8 cellular contexts compared by ENCODE assay signal in the genomic region with DNA sequence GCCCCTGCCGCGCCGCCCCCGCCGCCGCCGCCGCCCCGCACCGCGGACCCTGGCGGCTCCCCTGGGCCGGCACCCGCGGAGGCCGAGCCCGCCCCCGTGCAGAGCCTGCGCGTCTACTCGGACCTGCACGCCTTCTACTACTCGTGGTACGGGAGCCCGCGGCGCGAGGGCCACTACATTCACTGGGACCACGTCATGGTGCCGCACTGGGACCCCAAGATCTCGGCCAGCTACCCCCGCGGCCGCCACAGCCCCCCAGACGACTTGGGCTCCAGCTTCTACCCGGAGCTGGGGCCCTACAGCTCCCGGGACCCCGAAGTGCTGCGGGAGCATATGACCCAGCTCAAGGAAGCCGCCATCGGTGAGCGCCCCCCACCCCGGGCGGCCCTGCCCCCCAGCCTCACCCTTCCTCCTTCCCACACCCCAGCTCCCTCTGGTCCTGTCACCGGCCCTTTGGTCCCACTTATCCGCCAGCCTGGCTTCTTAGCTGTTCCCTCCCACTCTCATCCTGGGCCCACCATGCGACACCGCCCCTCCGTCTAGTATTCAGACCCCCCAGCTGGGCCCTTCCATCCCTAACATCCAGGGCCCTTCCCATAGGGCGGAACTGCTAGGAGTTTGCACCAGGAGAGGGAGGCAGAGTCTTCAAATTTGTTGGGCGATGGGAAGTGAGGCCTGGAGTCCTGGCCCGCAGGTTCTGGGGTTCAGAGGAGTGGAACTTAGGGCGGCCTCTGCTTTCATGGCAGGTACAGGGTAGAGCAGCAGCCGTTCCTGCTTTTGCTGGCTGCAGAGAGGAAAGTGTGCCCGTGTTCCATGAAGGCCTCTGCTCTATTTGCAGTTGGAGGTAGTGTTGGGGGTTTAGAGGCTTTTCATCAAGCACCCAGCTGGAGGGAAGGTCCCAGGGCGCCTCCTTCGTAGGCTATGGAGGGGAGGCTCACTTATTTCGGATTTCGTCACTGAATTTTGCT. TPM values are rescaled to one million over a fixed set of nuclear protein-coding genes. Genes with fewer than 3 reads are reported as not detected.
DNase-seq lines count a peak whose midpoint lies in the region; ATAC-seq, FAIRE-seq and TF ChIP-seq lines count a peak whose summit lies in the region.

No MANE protein-coding gene starts in this region.

- TF ChIP-seq EP300 in H1 (IDR thresholded peaks at IDR 0.05; ENCODE audit: borderline replicate concordance in 1 of 2, low read depth in 2 of 2, low read length in 2 of 2) = no peak

- H3K79me2 ChIP-seq in H1 (ENCODE audit: control insufficient read depth in 1 of 2, insufficient read depth in 2 of 2, low read length in 2 of 2) = no peaks in the 10 kb centered on the region

- FAIRE-seq in GM19239 (lab: Jason Lieb, UNC) = no peak
- no peak for FAIRE-seq in H1 (lab: Jason Lieb, UNC)

- peaks cover 0 to 7% of the 10 kb centered on the region in 2 experiments for H4K20me1 ChIP-seq in H1 (replicated peaks in 1 of 2; ENCODE audit: control insufficient read depth in 1 of 2, insufficient read depth in 2 of 2, low read length in 2 of 2)

- H3K36me3 ChIP-seq in BJ (ENCODE audit: control insufficient read depth, insufficient read depth, low read length) = no peaks in the 10 kb centered on the region; the same call in 1 of the 2 replicates
- H3K36me3 ChIP-seq in H1 (ENCODE audit: control insufficient read depth in 2 of 4, insufficient read depth in 4 of 4, low read length in 3 of 4) = no peaks in the 10 kb centered on the region

- H3K79me1 ChIP-seq in H1 (ENCODE audit: low read depth, low read length) = no peaks in the 10 kb centered on the region

- H3K4me1 ChIP-seq in H1 (replicated peaks in 1 of 4; ENCODE audit: control insufficient read depth in 3 of 4, insufficient read depth in 4 of 4, low read length in 3 of 4) = peaks cover 0 to 7% (median 5%) of the 10 kb centered on the region in 4 experiments; a peak in 6 of 7 replicates

- H3K4ac ChIP-seq in H1 (replicated peaks; ENCODE audit: insufficient read length, low read depth, low read length) = no peak overlapping the region

- H2AK5ac ChIP-seq in H1 (ENCODE audit: low read depth, low read length) = no peak overlapping the region

- ATAC-seq in HG03571 (IDR thresholded peaks at IDR 0.05; ENCODE audit: unreplicated experiment) = no peak

- TF ChIP-seq POLR2A in H1 (IDR thresholded peaks at IDR 0.05; ENCODE audit: control extremely low read depth in 1 of 2, low read depth in 2 of 2, low read length in 2 of 2) = no peak

- no peak overlapping the region for H4K91ac ChIP-seq in H1 (replicated peaks; ENCODE audit: insufficient read length, low read length)

- POLR2A ChIA-PET in BJ (lab: Charles Lee) (no interaction called here), H1 (lab: Charles Lee; ENCODE audit: partially characterized antibody) (interaction anchor here (0.5 to 1.9 kb wide), 7 partner anchors 9 to 110 kb away, joined by 3 to 24 read pairs (median 4); partner anchors contain the start of genes C1orf122, EPHA10, MTF1 and YRDC), HEK293T (lab: Yijun Ruan, JAX) (interaction anchor here (0.6 to 3.3 kb wide), 5 partner anchors 12 to 104 kb away, joined by 3 to 32 read pairs (median 4); partner anchors contain the start of genes C1orf122, MTF1 and YRDC)

- no peak overlapping the region; the same call in 1 of the 2 replicates for H4K8ac ChIP-seq in H1 (ENCODE audit: extremely low read depth, insufficient read depth, low read length)

- H3K4me3 Mint-ChIP-seq in progenitor cell of endocrine pancreas (ENCODE audit: low read depth) = peak overlapping the region; percentile 74

- no peak overlapping the region for H3K56ac ChIP-seq in H1 (replicated peaks; ENCODE audit: insufficient read length, low read depth, low read length)

- peaks cover 8% of the 10 kb centered on the region for H3K23me2 ChIP-seq in H1 (ENCODE audit: low read depth, low read length)

- CTCF ChIA-PET in BJ (lab: Yijun Ruan, JAX) = no interaction called here
- CTCF ChIA-PET in H1 (lab: Charles Lee; ENCODE audit: partially characterized antibody) = interaction anchor here (0.7 to 1.1 kb wide), 2 partner anchors 29 to 65 kb away, joined by 3 to 5 read pairs; partner anchors contain the start of gene MTF1
- CTCF ChIA-PET in HEK293T (lab: Yijun Ruan, JAX) = no interaction called here

- H2BK12ac ChIP-seq in H1 (ENCODE audit: low read depth, low read length) = no peak overlapping the region

- no peak overlapping the region for H4K5ac ChIP-seq in H1 (ENCODE audit: insufficient read length, low read depth, low read length)

- no peak overlapping the region for H2BK15ac ChIP-seq in H1 (ENCODE audit: low read length)

- no peak overlapping the region for H2BK120ac ChIP-seq in H1 (replicated peaks; ENCODE audit: low read depth, low read length)

- peak; percentile 33 to 50 for TF ChIP-seq RAD21 in H1 (IDR thresholded peaks at IDR 0.05 in 1 of 2, conservative IDR thresholded peaks at IDR 0.05 in 1 of 2; ENCODE audit: low read depth in 2 of 2, low read length in 2 of 2)

- H3K4me3 ChIP-seq in BJ (ENCODE audit: low read depth, low read length) = peak overlapping the region; percentile 50
- peak overlapping the region; percentile 43 to 79 (median 68) for H3K4me3 ChIP-seq in H1 (ENCODE audit: extremely low read depth in 1 of 4, insufficient read depth in 2 of 4, low read depth in 3 of 4, low read length in 4 of 4)

- H3K27ac ChIP-seq in H1 (ENCODE audit: low read depth, low read length) = no peak overlapping the region

- WGBS in H1 (ENCODE audit: extremely low coverage in 1 of 2, insufficient coverage in 1 of 2, insufficient read length in 1 of 2, insufficient replicate concordance in 2 of 2, low coverage in 1 of 2, low lambda C conversion rate in 2 of 2, missing lambda C conversion rate in 1 of 2), 2 experiments = 23% methylated on average over 34 of the region's 59 CpGs; no CpG with 5 or more reads in 1 of the 2 experiments

- no peak overlapping the region for H3K14ac ChIP-seq in H1 (ENCODE audit: insufficient read length)

- no peak overlapping the region for H3K23ac ChIP-seq in H1 (ENCODE audit: insufficient read length)

- peaks cover 6% of the 10 kb centered on the region for H3K36me3 Mint-ChIP-seq in progenitor cell of endocrine pancreas (ENCODE audit: insufficient read depth)

- no peak for DNase-seq in BJ (ENCODE audit: low read depth)
- DNase-seq in GM19239 (ENCODE audit: insufficient read length, low spot score) = peak; percentile 43
- DNase-seq in NCI-H526 (lab: John Stamatoyannopoulos, UW) = peak; percentile 61 to 74
- peak in 1 of 2 experiments; percentile 55 for DNase-seq in H1 (ENCODE audit: low read depth in 1 of 2, low spot score in 2 of 2)
- DNase-seq in progenitor cell of endocrine pancreas (ENCODE audit: low spot score, unreplicated experiment) = no peak
- DNase-seq in HEK293T (ENCODE audit: extremely low spot score) = no peak
- no peak for DNase-seq in cortex of kidney (lab: John Stamatoyannopoulos, UW)

- no peaks in the 10 kb centered on the region for H3K9me3 Mint-ChIP-seq in progenitor cell of endocrine pancreas (ENCODE audit: low read depth)

- no peak overlapping the region for H2AFZ ChIP-seq in H1 (ENCODE audit: low read length)

- no peak overlapping the region for H2BK20ac ChIP-seq in H1 (ENCODE audit: low read length)

- peak overlapping the region in 1 of 4 experiments; percentile 2; a peak in 1 of 7 replicates for H3K9ac ChIP-seq in H1 (replicated peaks in 1 of 4; ENCODE audit: extremely low read depth in 1 of 4, low read depth in 3 of 4, low read length in 3 of 4)

- TF ChIP-seq CTCF in BJ (IDR thresholded peaks at IDR 0.05; ENCODE audit: insufficient read depth, low read depth, low read length) (no peak), H1 (IDR thresholded peaks at IDR 0.05; ENCODE audit: control extremely low read depth in 1 of 3, insufficient read depth in 1 of 3, low read depth in 1 of 3, low read length in 3 of 3) (peak in 1 of 3 experiments; percentile 14; a peak in 1 of 4 replicates), progenitor cell of endocrine pancreas (IDR thresholded peaks at IDR 0.05; ENCODE audit: unreplicated experiment) (no peak)

- H3K27ac Mint-ChIP-seq in progenitor cell of endocrine pancreas = peak overlapping the region; percentile 84

- H3K9me3 ChIP-seq in H1 (ENCODE audit: insufficient read depth in 2 of 2, low read depth in 1 of 2, low read length in 1 of 2) = no peaks in the 10 kb centered on the region

- no peak overlapping the region; the same call in 1 of the 2 replicates for H3K18ac ChIP-seq in H1 (ENCODE audit: extremely low read depth, low read length)

- H3K4me1 Mint-ChIP-seq in progenitor cell of endocrine pancreas (ENCODE audit: low read depth) = peaks cover 17% of the 10 kb centered on the region

- H3K27me3 ChIP-seq in BJ (ENCODE audit: control insufficient read depth, insufficient read depth, low read length) (peaks cover 12% of the 10 kb centered on the region), H1 (replicated peaks in 1 of 4; ENCODE audit: control insufficient read depth in 3 of 4, extremely low read depth in 1 of 4, insufficient read depth in 3 of 4, low read length in 3 of 4) (peaks cover 10 to 38% (median 31%) of the 10 kb centered on the region in 4 experiments)

- peak overlapping the region; percentile 79 to 80 for H3K4me2 ChIP-seq in H1 (ENCODE audit: insufficient read depth in 1 of 2, low read depth in 2 of 2, low read length in 2 of 2)

- H3K27me3 Mint-ChIP-seq in progenitor cell of endocrine pancreas = peaks cover 3% of the 10 kb centered on the region

- H2BK5ac ChIP-seq in H1 (ENCODE audit: low read depth, low read length) = no peak overlapping the region

RNA-seq across cellular contexts. Expression of gene MANEAL, which starts 1.0 kb away (rescaled TPM):
- polyA plus RNA-seq in BJ (2011; rRNA removed) (2.5 and 4.0 TPM in 2 replicates), H1 (2011; rRNA removed) (7.1 and 7.2 TPM in 2 replicates)
- polyA minus RNA-seq in BJ (2011; rRNA and poly(A)+ RNA removed) = 1.2 and 2.8 TPM in 2 replicates
- total RNA-seq in H1 (2021; fragmentation: NEBNext Ultra II Directional; extraction: Animal tissue kit (Norgen Biotek cat#: 25700)) = 4.2 and 4.8 TPM in 2 replicates
- 4.3 TPM for polyA plus RNA-seq in H1 (2011; cell fraction: cytosol; rRNA removed)
- polyA plus RNA-seq in H1 (2011; cell fraction: nucleus; rRNA removed) = 5.5 TPM
- polyA plus RNA-seq in H1 (2012, experiment 1 of 2) = 5.1 to 7.3 TPM (median 6.2 TPM) in 4 replicates
- 7.3 TPM for polyA plus RNA-seq in H1 (2012, experiment 2 of 2)
- 6.3 TPM for polyA plus RNA-seq in H1 (2013, experiment 1 of 2)
- polyA plus RNA-seq in H1 (2013, experiment 2 of 2) = 6.6 TPM
- polyA minus RNA-seq in H1 (2011; rRNA and poly(A)+ RNA removed) = 3.7 and 5.7 TPM in 2 replicates
- 2.4 TPM for polyA minus RNA-seq in H1 (2011; cell fraction: cytosol; rRNA and poly(A)+ RNA removed)
- 4.2 TPM for polyA minus RNA-seq in H1 (2011; cell fraction: nucleus; rRNA and poly(A)+ RNA removed)
- total RNA-seq in progenitor cell of endocrine pancreas = 23.2 and 23.8 TPM in 2 replicates

RNA-seq across cellular contexts. Expression of gene C1orf122, which starts 12.9 kb away (rescaled TPM):
- polyA plus RNA-seq in BJ (2011; rRNA removed) (30.9 and 34.1 TPM in 2 replicates), H1 (2011; rRNA removed) (32.1 and 45.4 TPM in 2 replicates)
- polyA minus RNA-seq in BJ (2011; rRNA and poly(A)+ RNA removed) = 7.1 and 13.7 TPM in 2 replicates
- 36.9 and 42.4 TPM in 2 replicates for total RNA-seq in H1 (2021; fragmentation: NEBNext Ultra II Directional; extraction: Animal tissue kit (Norgen Biotek cat#: 25700))
- 34.5 TPM for polyA plus RNA-seq in H1 (2011; cell fraction: cytosol; rRNA removed)
- polyA plus RNA-seq in H1 (2011; cell fraction: nucleus; rRNA removed) = 33.9 TPM
- polyA plus RNA-seq in H1 (2012, experiment 1 of 2) = 11.0 to 23.8 TPM (median 22.6 TPM) in 4 replicates
- polyA plus RNA-seq in H1 (2012, experiment 2 of 2) = 26.8 TPM
- 32.6 TPM for polyA plus RNA-seq in H1 (2013, experiment 1 of 2)
- polyA plus RNA-seq in H1 (2013, experiment 2 of 2) = 33.6 TPM
- polyA minus RNA-seq in H1 (2011; rRNA and poly(A)+ RNA removed) = 6.8 and 7.2 TPM in 2 replicates
- polyA minus RNA-seq in H1 (2011; cell fraction: cytosol; rRNA and poly(A)+ RNA removed) = 13.1 TPM
- polyA minus RNA-seq in H1 (2011; cell fraction: nucleus; rRNA and poly(A)+ RNA removed) = 12.2 TPM
- 43.6 and 43.9 TPM in 2 replicates for total RNA-seq in progenitor cell of endocrine pancreas

RNA-seq across cellular contexts. Expression of gene YRDC, which starts 13.4 kb away (rescaled TPM):
- polyA plus RNA-seq in BJ (2011; rRNA removed) = 15.1 and 19.8 TPM in 2 replicates
- polyA minus RNA-seq in BJ (2011; rRNA and poly(A)+ RNA removed) = 4.5 and 8.2 TPM in 2 replicates
- total RNA-seq in H1 (2021; fragmentation: NEBNext Ultra II Directional; extraction: Animal tissue kit (Norgen Biotek cat#: 25700)) = 21.6 and 23.1 TPM in 2 replicates
- polyA plus RNA-seq in H1 (2011; rRNA removed) = 20.6 and 21.1 TPM in 2 replicates
- 22.9 TPM for polyA plus RNA-seq in H1 (2011; cell fraction: cytosol; rRNA removed)
- polyA plus RNA-seq in H1 (2011; cell fraction: nucleus; rRNA removed) = 15.9 TPM
- polyA plus RNA-seq in H1 (2012, experiment 1 of 2) = 19.6 to 21.5 TPM (median 20.8 TPM) in 4 replicates
- 27.9 TPM for polyA plus RNA-seq in H1 (2012, experiment 2 of 2)
- 16.3 TPM for polyA plus RNA-seq in H1 (2013, experiment 1 of 2)
- polyA plus RNA-seq in H1 (2013, experiment 2 of 2) = 15.5 TPM
- 16.5 and 19.8 TPM in 2 replicates for polyA minus RNA-seq in H1 (2011; rRNA and poly(A)+ RNA removed)
- 13.6 TPM for polyA minus RNA-seq in H1 (2011; cell fraction: cytosol; rRNA and poly(A)+ RNA removed)
- 12.0 TPM for polyA minus RNA-seq in H1 (2011; cell fraction: nucleus; rRNA and poly(A)+ RNA removed)
- total RNA-seq in progenitor cell of endocrine pancreas = 14.0 and 15.0 TPM in 2 replicates

RNA-seq across cellular contexts. Expression of gene EPHA10, which starts 29.7 kb away (rescaled TPM):
- polyA plus RNA-seq in BJ (2011; rRNA removed) (0.04 TPM in 1 of 2 replicates, not detected in the other), H1 (2011; rRNA removed) (0.54 and 1.2 TPM in 2 replicates)
- not detected in 2 replicates for polyA minus RNA-seq in BJ (2011; rRNA and poly(A)+ RNA removed)
- total RNA-seq in H1 (2021; fragmentation: NEBNext Ultra II Directional; extraction: Animal tissue kit (Norgen Biotek cat#: 25700)) = 1.0 and 1.5 TPM in 2 replicates
- 2.0 TPM for polyA plus RNA-seq in H1 (2011; cell fraction: cytosol; rRNA removed)
- 10.1 TPM for polyA plus RNA-seq in H1 (2011; cell fraction: nucleus; rRNA removed)
- 1.0 to 1.6 TPM (median 1.1 TPM) in 4 replicates for polyA plus RNA-seq in H1 (2012, experiment 1 of 2)
- 0.35 TPM for polyA plus RNA-seq in H1 (2012, experiment 2 of 2)
- 0.55 TPM for polyA plus RNA-seq in H1 (2013, experiment 1 of 2)
- polyA plus RNA-seq in H1 (2013, experiment 2 of 2) = 0.42 TPM
- 0.38 and 0.80 TPM in 2 replicates for polyA minus RNA-seq in H1 (2011; rRNA and poly(A)+ RNA removed)
- polyA minus RNA-seq in H1 (2011; cell fraction: cytosol; rRNA and poly(A)+ RNA removed) = 0.44 TPM
- 2.2 TPM for polyA minus RNA-seq in H1 (2011; cell fraction: nucleus; rRNA and poly(A)+ RNA removed)
- total RNA-seq in progenitor cell of endocrine pancreas = 5.1 and 6.2 TPM in 2 replicates

Comparison
In these comparisons a context has a peak if more than half of its experiments do, and no peak if none do; other contexts are left out.
1. DNase-seq: peak in GM19239 (single experiment) and NCI-H526 (2 of 2); none in BJ (single experiment), progenitor cell of endocrine pancreas (single experiment), HEK293T (single experiment) and cortex of kidney (single experiment).